Comparison of ENCODE assay signal across 24 cellular contexts in the genomic region with DNA sequence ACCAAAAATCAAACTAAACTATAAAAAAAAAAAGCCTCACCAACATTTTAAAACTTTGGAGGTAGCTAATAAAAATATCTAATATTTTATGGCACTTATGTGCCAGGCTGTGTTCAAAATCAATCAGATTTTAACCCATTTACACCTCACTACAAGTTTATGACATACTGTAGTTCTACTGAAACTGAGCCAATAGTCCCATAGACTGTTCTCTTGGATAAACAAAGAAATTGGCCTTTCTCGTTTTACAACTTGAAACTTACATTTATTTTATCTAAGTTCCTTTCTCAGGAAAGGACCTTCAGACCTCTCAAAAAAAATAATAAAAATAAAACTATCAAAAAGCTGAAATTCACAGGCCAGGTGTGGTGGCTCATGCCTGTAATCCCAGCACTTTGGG. TPM values are rescaled to one million over a fixed set of nuclear protein-coding genes. Genes with fewer than 3 reads are reported as not detected.
A peak's percentile ranks its signal among the peaks of the same experiment; 100 is the strongest.
DNase-seq lines count a peak whose midpoint lies in the region; ATAC-seq, FAIRE-seq and TF ChIP-seq lines count a peak whose summit lies in the region.
"Had no signal": no experiment of that assay in that cellular context is flagged by ENCODE, and none has a peak within 500 bp of the region (broad histone marks: within the 10 kb centered on the region; RNA-seq: fewer than 3 reads in every experiment).

No MANE protein-coding gene starts in this region.

- H3K27me3 ChIP-seq in transverse colon (no peaks in the 10 kb centered on the region), heart right ventricle (no peaks in the 10 kb centered on the region), H7 (ENCODE audit: control insufficient read depth, insufficient read depth, low read length) (no peaks in the 10 kb centered on the region)
- H3K27me3 ChIP-seq: BE2C, BLaER1 had no signal

- no peak for TF ChIP-seq EP300 in transverse colon (IDR thresholded peaks at IDR 0.05; ENCODE audit: low read depth)

- ATAC-seq in left colon (peak; percentile 84), HG03342 (IDR thresholded peaks at IDR 0.05; ENCODE audit: unreplicated experiment) (no peak), heart right ventricle (no peak)
- ATAC-seq: CD8-positive, alpha-beta T cell had no signal

- H3K36me3 ChIP-seq in transverse colon (no peaks in the 10 kb centered on the region), heart right ventricle (no peaks in the 10 kb centered on the region), H7 (replicated peaks; ENCODE audit: control insufficient read depth, insufficient read depth, low read length) (no peaks in the 10 kb centered on the region)
- H3K36me3 ChIP-seq: BE2C, BLaER1 had no signal

- DNase-seq in left colon (no peak), transverse colon (no peak), heart right ventricle (no peak), H7 (no peak), head of caudate nucleus (no peak)
- DNase-seq: 8988T; ACHN; BE2C; C1 segment of cervical spinal cord; Caco-2; Calu3; CD4-positive, alpha-beta T cell; CD8-positive, alpha-beta T cell; DMS79 treated with DMSO at 0.1 percent for 48 hours; GF-D8 had no signal

- peaks cover 0 to 10% (median 4%) of the 10 kb centered on the region in 4 donors for H3K4me1 ChIP-seq in transverse colon
- H3K4me1 ChIP-seq in heart right ventricle, result peaks cover 0 to 7% (median 0%) of the 10 kb centered on the region in 9 donors
- H3K4me1 ChIP-seq: BE2C, BLaER1, Caco-2 had no signal

- H3K27ac ChIP-seq in VCaP (peak overlapping the region; percentile 80), transverse colon (peak overlapping the region in 3 of 4 donors; percentile 1 to 30 (median 9)), heart right ventricle (no peak overlapping the region)
- H3K27ac ChIP-seq: BLaER1 had no signal

- FAIRE-seq in colon (lab: Jason Lieb, UNC), result peak; percentile 24
- FAIRE-seq: A204.1, D721Med, G401.6, GM12891, GM19239 had no signal

- TF ChIP-seq POLR2A in transverse colon (IDR thresholded peaks at IDR 0.05), result no peak

- 15 to 29% methylated on average over 1 of the region's 1 CpG for WGBS in transverse colon (ENCODE audit: low coverage in 1 of 2), 2 donors
- 68 to 75% methylated on average over 1 of the region's 1 CpG for WGBS in heart right ventricle, 2 donors

- intact Hi-C loops in left colon (cut with DNase I, micrococcal nuclease) (no loop called here), transverse colon (cut with DNase I; ENCODE audit: low total_unique reads) (no loop called here), heart right ventricle (cut with DNase I) (no loop called here), head of caudate nucleus (cut with DNase I) (no loop called here)

- in situ Hi-C loops in transverse colon (cut with MboI; ENCODE audit: low pct_ligation_motif_present in 1 of 4, low pct_unique_long_range_greater_than_20kb in 1 of 4, low sequenced_read_pairs in 3 of 4), result loop anchor here in 3 of 4 donors (25.0 kb wide), 1 partner anchor 337 kb away; no protein-coding TSS in a partner anchor

- no peak for TF ChIP-seq CTCF in VCaP (conservative IDR thresholded peaks at IDR 0.05)
- no peak for TF ChIP-seq CTCF in transverse colon (IDR thresholded peaks at IDR 0.05)
- no peak for TF ChIP-seq CTCF in heart right ventricle (IDR thresholded peaks at IDR 0.05)

- H3K9me3 ChIP-seq in transverse colon (no peaks in the 10 kb centered on the region), heart right ventricle (peaks cover 0 to 2% (median 0%) of the 10 kb centered on the region in 11 donors)
- H3K9me3 ChIP-seq: BE2C, Caco-2 had no signal

- H3K4me3 ChIP-seq in transverse colon (no peak overlapping the region), heart right ventricle (no peak overlapping the region), H7 (ENCODE audit: insufficient read depth, low read depth, low read length) (no peak overlapping the region)
- H3K4me3 ChIP-seq: BLaER1 had no signal

RNA-seq across cellular contexts. Expression of gene KLHL8, which starts 29.2 kb away (rescaled TPM):
- total RNA-seq in left colon (10 to 100 TPM; 19.1 to 22.5 TPM), transverse colon (10 to 100 TPM in 3 of 4 donors, 1 to 10 TPM in 1; 9.4 to 18.7 (median 13.6) TPM), heart right ventricle (10 to 100 TPM; 10.4 to 15.0 (median 11.9) TPM)
- 1 to 10 TPM; 2.4 to 2.5 TPM for polyA plus RNA-seq in heart right ventricle
- 4.4 and 4.6 TPM in 2 replicates for total RNA-seq in H7 (2014; rRNA removed; shearing (Covaris generic))

Comparison
In these comparisons a context has a peak if more than half of its experiments do, and no peak if none do; other contexts are left out.
1. H3K27ac ChIP-seq: peak in VCaP (single experiment) and transverse colon (3 of 4); none in heart right ventricle (0 of 10).